ENCODE assay signal across 8 cellular contexts in the genomic region with DNA sequence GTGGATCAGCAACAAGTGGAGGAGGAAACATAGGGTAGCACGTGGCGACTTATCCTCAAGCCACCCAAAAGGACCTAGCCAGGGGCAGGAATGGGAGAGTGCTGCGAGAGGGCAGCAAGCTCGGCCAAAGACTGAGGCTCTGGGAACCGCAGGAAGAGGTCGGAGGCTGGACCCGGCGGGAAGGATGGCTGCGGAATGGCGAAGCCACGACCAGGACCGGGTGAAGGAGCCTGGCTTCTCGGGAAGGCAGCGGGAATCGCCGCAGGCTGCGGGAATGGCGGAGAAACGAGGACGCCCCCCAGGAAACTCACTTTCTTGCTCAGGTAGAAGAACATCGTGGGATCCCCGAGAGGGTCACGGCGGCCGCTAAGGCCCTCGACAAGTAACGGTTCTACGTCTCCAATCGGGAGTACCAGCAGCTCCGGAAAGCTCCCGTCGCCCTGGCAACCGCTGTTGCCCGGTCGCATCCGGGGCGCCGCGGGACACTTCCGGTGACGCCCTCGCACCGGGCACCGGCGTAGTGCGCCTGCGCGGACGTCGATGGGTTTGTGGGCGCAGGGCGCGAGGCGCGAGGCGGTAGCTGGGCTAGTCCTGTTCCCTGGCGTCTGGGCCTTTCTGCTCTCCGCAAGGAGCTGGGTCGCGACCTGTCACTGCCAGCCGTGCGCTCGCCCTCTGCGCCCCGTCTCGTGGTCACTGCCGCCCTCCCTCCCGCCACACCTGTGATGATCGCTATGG. TPM values are rescaled to one million over a fixed set of nuclear protein-coding genes. Genes with fewer than 3 reads are reported as not detected.
DNase-seq lines count a peak whose midpoint lies in the region; ATAC-seq and TF ChIP-seq lines count a peak whose summit lies in the region.

Gene WDR35, minus strand, starts transcription at position 425 of the 735 bp plus-strand sequence. Its CDS starts 90 bp downstream, at position 335.

- no peak for TF ChIP-seq POLR2A in lower leg skin (IDR thresholded peaks at IDR 0.05)

- DNase-seq in CD14-positive monocyte (ENCODE audit: low spot score) (peak; percentile 78), NCI-H69 (lab: John Stamatoyannopoulos, UW) (peak; percentile 91), lower leg skin (ENCODE audit: low spot score in 2 of 2) (peak; percentile 77 to 96)
- DNase-seq in activated CD4-positive, alpha-beta T cell treated with anti-CD3 and anti-CD28 coated beads, Interleukin-2, amount 50 U/mL, for 48 hours = peak; percentile 93 to 94
- peak; percentile 87 to 94 for DNase-seq in stimulated activated CD4-positive, alpha-beta T cell treated with anti-CD3 and anti-CD28 coated beads, Interleukin-4, amount 100 ng/mL, for 4 hours

- intact Hi-C loops in CD14-positive monocyte (cut with micrococcal nuclease) = no loop called here
- intact Hi-C loops in lower leg skin (cut with DNase I; ENCODE audit: low total_unique reads) = no loop called here

- H3K4me1 Mint-ChIP-seq in CD14-positive monocyte = peaks cover 16% of the 10 kb centered on the region

- peaks cover 0 to 3% (median 0%) of the 10 kb centered on the region in 7 donors for H3K9me3 Mint-ChIP-seq in CD14-positive monocyte

- no peaks in the 10 kb centered on the region for H3K36me3 ChIP-seq in duodenal mucosa (ENCODE audit: control insufficient read depth in 1 of 2, insufficient read depth in 2 of 2, low read length in 2 of 2)

- no peak for TF ChIP-seq CTCF in CD14-positive monocyte (IDR thresholded peaks at IDR 0.05)
- TF ChIP-seq CTCF in lower leg skin (IDR thresholded peaks at IDR 0.05) = no peak

- H3K27ac Mint-ChIP-seq in CD14-positive monocyte = peak within 1 kb of the TSS in 6 of 7 donors; percentile 53 to 80 (median 80)

- peak; percentile 87 for ATAC-seq in GM19372 (IDR thresholded peaks at IDR 0.05; ENCODE audit: low read depth, unreplicated experiment)
- ATAC-seq in HG03520 (IDR thresholded peaks at IDR 0.05; ENCODE audit: unreplicated experiment) = peak; percentile 91

- no peaks in the 10 kb centered on the region for H3K9me3 ChIP-seq in duodenal mucosa (ENCODE audit: control insufficient read depth in 1 of 2, low read length in 2 of 2)

- peak within 1 kb of the TSS; percentile 55 to 65 for H3K9ac ChIP-seq in duodenal mucosa (ENCODE audit: low read depth in 1 of 2, low read length in 2 of 2)

- H3K27ac ChIP-seq in duodenal mucosa (ENCODE audit: low read depth, low read length) = no peak within 1 kb of the TSS

- WGBS in lower leg skin, 2 donors = 1 to 2% methylated on average over 33 to 51 of the region's 69 CpGs

- peak within 1 kb of the TSS; percentile 92 to 93 for H3K4me3 ChIP-seq in duodenal mucosa (ENCODE audit: low read depth in 1 of 2, low read length in 2 of 2)
- H3K4me3 ChIP-seq in lower leg skin (ENCODE audit: low read depth, poor library complexity, severe bottlenecking) = peak within 1 kb of the TSS; percentile 76

- H3K27me3 Mint-ChIP-seq in CD14-positive monocyte (ENCODE audit: low read depth in 3 of 3) = peaks cover 10 to 26% (median 11%) of the 10 kb centered on the region in 3 donors

- H3K27me3 ChIP-seq in duodenal mucosa (ENCODE audit: control insufficient read depth in 1 of 2, insufficient read depth in 2 of 2, low read length in 2 of 2) = peaks cover 0 to 3% of the 10 kb centered on the region in 2 donors

- H3K36me3 Mint-ChIP-seq in CD14-positive monocyte = no peaks in the 10 kb centered on the region

- H3K4me3 Mint-ChIP-seq in CD14-positive monocyte = peak within 1 kb of the TSS; percentile 88 to 93

- H3K4me1 ChIP-seq in duodenal mucosa (ENCODE audit: control insufficient read depth in 1 of 2, insufficient read depth in 2 of 2, low read length in 2 of 2) = peaks cover 8 to 11% of the 10 kb centered on the region in 2 donors

RNA-seq across cellular contexts. Expression of gene WDR35, which starts in this region (rescaled TPM):
- polyA plus RNA-seq in CD14-positive monocyte = 1 to 10 TPM in 1 of 2 donors, under 1 TPM in 1; 0.28 to 1.0 TPM
- total RNA-seq in lower leg skin = 1 to 10 TPM; 2.5 to 6.8 (median 4.4) TPM
